ENCODE assay signal across 17 cellular contexts in the genomic region with DNA sequence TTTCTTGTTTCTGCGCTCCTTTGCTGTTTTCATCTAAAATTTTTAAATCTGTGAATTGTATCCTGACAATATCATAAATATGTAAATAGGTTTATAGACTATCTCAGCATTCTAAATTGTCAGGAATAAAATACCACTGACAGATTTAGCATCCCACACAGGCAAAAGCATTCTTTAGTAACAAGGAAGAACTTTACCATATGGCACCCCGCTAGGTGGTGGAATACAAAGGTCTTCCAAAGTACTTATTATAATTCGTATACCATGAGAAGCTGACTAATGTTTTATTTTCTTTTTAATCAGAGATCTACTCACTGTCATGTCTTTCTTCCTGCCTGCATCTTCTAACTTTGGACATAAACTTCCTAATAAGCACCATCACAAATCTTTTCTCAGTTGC.
DNase-seq lines count a peak whose midpoint lies in the region; ATAC-seq and TF ChIP-seq lines count a peak whose summit lies in the region.
"Had no signal": no experiment of that assay in that cellular context is flagged by ENCODE, and none has a peak within 500 bp of the region (broad histone marks: within the 10 kb centered on the region; RNA-seq: fewer than 3 reads in every experiment).

No MANE protein-coding gene starts in this region.

- peaks cover 47% of the 10 kb centered on the region for H3K4me1 Mint-ChIP-seq in GM23338
- peaks cover 38% of the 10 kb centered on the region for H3K4me1 Mint-ChIP-seq in WTC11
- H3K4me1 Mint-ChIP-seq in neural progenitor cell, result peaks cover 26% of the 10 kb centered on the region
- no peaks in the 10 kb centered on the region for H3K4me1 Mint-ChIP-seq in activated CD4-positive, alpha-beta T cell treated with anti-CD3 and anti-CD28 coated beads, Interleukin-2, amount 10 ng/mL, durations not matched to agents 7 days and 5 days
- H3K4me1 Mint-ChIP-seq: CD4-positive, CD25-positive, alpha-beta regulatory T cell had no signal

- H3F3A ChIP-seq in GM23338 (replicated peaks; ENCODE audit: low read depth) (no peaks in the 10 kb centered on the region), neural progenitor cell (ENCODE audit: low read depth) (no peaks in the 10 kb centered on the region)

- POLR2A ChIA-PET in WTC11 (lab: Charles Lee), result no interaction called here
- POLR2A ChIA-PET in GM10248 (lab: Yijun Ruan, JAX), result no interaction called here
- POLR2A ChIA-PET in activated CD4-positive, alpha-beta T cell treated with anti-CD3 and anti-CD28 coated beads, Interleukin-2, amount 10 ng/mL, durations not matched to agents 7 days and 5 days (lab: Charles Lee), result no interaction called here

- ATAC-seq in GM23338 (peak; percentile 53), WTC11 (no peak), GM19397 (IDR thresholded peaks at IDR 0.05; ENCODE audit: unreplicated experiment) (no peak)
- ATAC-seq: GM12878 had no signal

- H3K27ac ChIP-seq in GM23338 (ENCODE audit: low read depth) (0 out of 2 replicates have a peak overlapping the region, but pooled peaks have one; percentile 3), neural progenitor cell (no peak overlapping the region)
- H3K27ac ChIP-seq: BLaER1 treated with 17β-estradiol and CSF1 and Interleukin-3, amounts not matched to agents 10 nM and 100 nM had no signal

- no peak for TF ChIP-seq CTCF in GM23338 (conservative IDR thresholded peaks at IDR 0.05; ENCODE audit: low read depth in 2 of 2)
- no peak for TF ChIP-seq CTCF in WTC11 (IDR thresholded peaks at IDR 0.05)
- TF ChIP-seq CTCF in neural progenitor cell (IDR thresholded peaks at IDR 0.05), result no peak
- no peak for TF ChIP-seq CTCF in GM10248 (IDR thresholded peaks at IDR 0.05; ENCODE audit: control extremely low read depth, extremely low read depth, low read depth, missing control alignments)

- H3K27ac Mint-ChIP-seq in GM23338, result peak overlapping the region; percentile 89
- H3K27ac Mint-ChIP-seq in WTC11, result 0 out of 2 replicates have a peak overlapping the region, but pooled peaks have one; percentile 52
- peak overlapping the region; percentile 3 for H3K27ac Mint-ChIP-seq in neural progenitor cell
- no peak overlapping the region for H3K27ac Mint-ChIP-seq in activated CD4-positive, alpha-beta T cell treated with anti-CD3 and anti-CD28 coated beads, Interleukin-2, amount 10 ng/mL, durations not matched to agents 7 days and 5 days
- H3K27ac Mint-ChIP-seq: CD4-positive, CD25-positive, alpha-beta regulatory T cell; HFFc6 had no signal

- H3K9me3 ChIP-seq in neural progenitor cell (ENCODE audit: low read depth), result no peaks in the 10 kb centered on the region
- H3K9me3 ChIP-seq: BLaER1 treated with 17β-estradiol and CSF1 and Interleukin-3, amounts not matched to agents 10 nM and 100 nM had no signal

- H3K4me1 ChIP-seq in GM23338 (ENCODE audit: insufficient read depth) (peaks cover 30% of the 10 kb centered on the region), neural progenitor cell (no peaks in the 10 kb centered on the region)

- H4K20me1 ChIP-seq in GM23338 (replicated peaks; ENCODE audit: insufficient read depth), result no peaks in the 10 kb centered on the region
- no peaks in the 10 kb centered on the region for H4K20me1 ChIP-seq in neural progenitor cell (ENCODE audit: low read depth)
- H4K20me1 ChIP-seq: BLaER1 treated with 17β-estradiol and CSF1 and Interleukin-3, amounts not matched to agents 10 nM and 100 nM had no signal

- H3K4me2 ChIP-seq in GM23338 (no peak overlapping the region), neural progenitor cell (no peak overlapping the region)
- H3K4me2 ChIP-seq: BLaER1 treated with 17β-estradiol and CSF1 and Interleukin-3, amounts not matched to agents 10 nM and 100 nM had no signal

- peak; percentile 56 for DNase-seq in GM23338 (ENCODE audit: low spot score)
- no peak for DNase-seq in WTC11 (ENCODE audit: low spot score)
- DNase-seq in kidney glomerular epithelial cell (lab: John Stamatoyannopoulos, UW), result peak; percentile 5
- no peak for DNase-seq in neural progenitor cell (ENCODE audit: low spot score)
- no peak for DNase-seq in NCI-H2081 treated with DMSO at 0.1 percent for 48 hours (lab: John Stamatoyannopoulos, UW)
- DNase-seq in GM10248 (ENCODE audit: extremely low spot score), result no peak
- DNase-seq in activated CD4-positive, alpha-beta T cell treated with anti-CD3 and anti-CD28 coated beads, Interleukin-2, amount 10 ng/mL, durations not matched to agents 7 days and 5 days, result no peak
- DNase-seq: 8988T; ACHN; CD4-positive, CD25-positive, alpha-beta regulatory T cell; DMS53; GF-D8; GOT3; HFFc6 had no signal

- no peaks in the 10 kb centered on the region for H3K9me2 ChIP-seq in GM23338 (ENCODE audit: insufficient read depth)

- H3K9me3 Mint-ChIP-seq in GM23338 (no peaks in the 10 kb centered on the region), WTC11 (no peaks in the 10 kb centered on the region), neural progenitor cell (no peaks in the 10 kb centered on the region)
- H3K9me3 Mint-ChIP-seq in activated CD4-positive, alpha-beta T cell treated with anti-CD3 and anti-CD28 coated beads, Interleukin-2, amount 10 ng/mL, durations not matched to agents 7 days and 5 days, result peaks cover 6% of the 10 kb centered on the region

- H3K27me3 Mint-ChIP-seq in GM23338 (ENCODE audit: insufficient read depth, low read depth, poor library complexity), result no peaks in the 10 kb centered on the region
- H3K27me3 Mint-ChIP-seq in WTC11 (ENCODE audit: low read depth), result no peaks in the 10 kb centered on the region
- H3K27me3 Mint-ChIP-seq in neural progenitor cell (ENCODE audit: insufficient read depth, low read depth), result no peaks in the 10 kb centered on the region
- no peaks in the 10 kb centered on the region for H3K27me3 Mint-ChIP-seq in activated CD4-positive, alpha-beta T cell treated with anti-CD3 and anti-CD28 coated beads, Interleukin-2, amount 10 ng/mL, durations not matched to agents 7 days and 5 days
- H3K27me3 Mint-ChIP-seq: CD4-positive, CD25-positive, alpha-beta regulatory T cell had no signal

- H2AFZ ChIP-seq in GM23338, result no peak overlapping the region
- no peak overlapping the region for H2AFZ ChIP-seq in neural progenitor cell (replicated peaks)

- no peak overlapping the region for H3K9ac ChIP-seq in neural progenitor cell
- H3K9ac ChIP-seq: BLaER1 treated with 17β-estradiol and CSF1 and Interleukin-3, amounts not matched to agents 10 nM and 100 nM had no signal

- H3K36me3 ChIP-seq in GM23338 (ENCODE audit: insufficient read depth) (no peaks in the 10 kb centered on the region), neural progenitor cell (no peaks in the 10 kb centered on the region)
- H3K36me3 ChIP-seq: BLaER1 treated with 17β-estradiol and CSF1 and Interleukin-3, amounts not matched to agents 10 nM and 100 nM had no signal

- H3K4me3 ChIP-seq in GM23338 (no peak overlapping the region), neural progenitor cell (no peak overlapping the region)
- H3K4me3 ChIP-seq: BLaER1 treated with 17β-estradiol and CSF1 and Interleukin-3, amounts not matched to agents 10 nM and 100 nM; GM12878 had no signal

- no peak overlapping the region for H3K4me3 Mint-ChIP-seq in GM23338
- H3K4me3 Mint-ChIP-seq in WTC11, result no peak overlapping the region
- no peak overlapping the region for H3K4me3 Mint-ChIP-seq in neural progenitor cell
- no peak overlapping the region for H3K4me3 Mint-ChIP-seq in activated CD4-positive, alpha-beta T cell treated with anti-CD3 and anti-CD28 coated beads, Interleukin-2, amount 10 ng/mL, durations not matched to agents 7 days and 5 days
- H3K4me3 Mint-ChIP-seq: CD4-positive, CD25-positive, alpha-beta regulatory T cell; HFFc6 had no signal

- no peaks in the 10 kb centered on the region for H3K79me2 ChIP-seq in GM23338 (replicated peaks; ENCODE audit: insufficient read depth)
- H3K79me2 ChIP-seq in neural progenitor cell (ENCODE audit: low read depth), result no peaks in the 10 kb centered on the region

- H3K27me3 ChIP-seq in GM23338 (ENCODE audit: insufficient read depth) (no peaks in the 10 kb centered on the region), neural progenitor cell (no peaks in the 10 kb centered on the region)
- H3K27me3 ChIP-seq: BLaER1 treated with 17β-estradiol and CSF1 and Interleukin-3, amounts not matched to agents 10 nM and 100 nM had no signal

- CTCF ChIA-PET in WTC11 (lab: Charles Lee), result no interaction called here
- CTCF ChIA-PET in GM10248 (lab: Yijun Ruan, JAX), result no interaction called here
- CTCF ChIA-PET in activated CD4-positive, alpha-beta T cell treated with anti-CD3 and anti-CD28 coated beads, Interleukin-2, amount 10 ng/mL, durations not matched to agents 7 days and 5 days (lab: Charles Lee), result no interaction called here

- H3K36me3 Mint-ChIP-seq in GM23338 (ENCODE audit: low read depth) (no peaks in the 10 kb centered on the region), WTC11 (no peaks in the 10 kb centered on the region), neural progenitor cell (no peaks in the 10 kb centered on the region)
- no peaks in the 10 kb centered on the region for H3K36me3 Mint-ChIP-seq in activated CD4-positive, alpha-beta T cell treated with anti-CD3 and anti-CD28 coated beads, Interleukin-2, amount 10 ng/mL, durations not matched to agents 7 days and 5 days (ENCODE audit: low read depth)
- H3K36me3 Mint-ChIP-seq: CD4-positive, CD25-positive, alpha-beta regulatory T cell had no signal

TF ChIP-seq in WTC11, 78 proteins besides CTCF, POLR2A, EP300 and RAD21 (continues in another document):
- TF ChIP-seq ZSCAN18 (CRISPR knock-in tag; IDR thresholded peaks at IDR 0.05) (no peak), TEAD4 (CRISPR knock-in tag; IDR thresholded peaks at IDR 0.05) (no peak)
- TF ChIP-seq, protein P1, sequence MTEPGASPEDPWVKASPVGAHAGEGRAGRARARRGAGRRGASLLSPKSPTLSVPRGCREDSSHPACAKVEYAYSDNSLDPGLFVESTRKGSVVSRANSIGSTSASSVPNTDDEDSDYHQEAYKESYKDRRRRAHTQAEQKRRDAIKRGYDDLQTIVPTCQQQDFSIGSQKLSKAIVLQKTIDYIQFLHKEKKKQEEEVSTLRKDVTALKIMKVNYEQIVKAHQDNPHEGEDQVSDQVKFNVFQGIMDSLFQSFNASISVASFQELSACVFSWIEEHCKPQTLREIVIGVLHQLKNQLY (CRISPR knock-in tag; IDR thresholded peaks at IDR 0.05), result no peak

Comparison
In these comparisons a context has a peak if more than half of its experiments do, and no peak if none do; other contexts are left out.
1. DNase-seq: peak in GM23338 (single experiment) and kidney glomerular epithelial cell (single experiment); none in WTC11 (single experiment), neural progenitor cell (single experiment), NCI-H2081 treated with DMSO at 0.1 percent for 48 hours (single experiment), GM10248 (single experiment) and activated CD4-positive, alpha-beta T cell treated with anti-CD3 and anti-CD28 coated beads, Interleukin-2, amount 10 ng/mL, durations not matched to agents 7 days and 5 days (single experiment).